8 cellular contexts compared by ENCODE assay signal in genomic region chr19:53193534-53194222, GRCh38. TPM values are rescaled to one million over a fixed set of nuclear protein-coding genes. Genes with fewer than 3 reads are reported as not detected.
DNase-seq lines count a peak whose midpoint lies in the region; ATAC-seq, FAIRE-seq and TF ChIP-seq lines count a peak whose summit lies in the region.

No MANE protein-coding gene starts in this region.

- H3K9ac ChIP-seq in skeletal muscle tissue (ENCODE audit: low read depth in 1 of 3, low read length in 3 of 3) = no peak overlapping the region
- H3K9ac ChIP-seq in HepG2 (ENCODE audit: insufficient read depth, low read depth, low read length) = no peak overlapping the region

- POLR2A ChIA-PET in HepG2 (lab: Yijun Ruan, JAX) = no interaction called here

- TF ChIP-seq RAD21 in HepG2 (CRISPR knock-in tag; IDR thresholded peaks at IDR 0.05) = no peak

- H3K4me3 ChIP-seq in WERI-Rb-1 (ENCODE audit: low read depth, low read length) (peak overlapping the region; percentile 98), gastroesophageal sphincter (peak overlapping the region; percentile 44 to 83), skeletal muscle tissue (ENCODE audit: low read length in 3 of 3) (peak overlapping the region; percentile 54 to 89 (median 77)), HepG2 (replicated peaks in 1 of 3; ENCODE audit: insufficient read depth in 1 of 3, low read depth in 2 of 3, low read length in 3 of 3) (no peak overlapping the region)

- no peaks in the 10 kb centered on the region for H3K27me3 ChIP-seq in WERI-Rb-1 (ENCODE audit: insufficient read depth, low read depth, severe bottlenecking)
- no peaks in the 10 kb centered on the region for H3K27me3 ChIP-seq in gastroesophageal sphincter
- no peaks in the 10 kb centered on the region for H3K27me3 ChIP-seq in skeletal muscle tissue (ENCODE audit: control insufficient read depth in 3 of 3, insufficient read depth in 3 of 3, low read length in 3 of 3)
- no peaks in the 10 kb centered on the region; a peak in 1 of 5 replicates for H3K27me3 ChIP-seq in HepG2 (ENCODE audit: control insufficient read depth in 1 of 2, insufficient read depth in 2 of 2, low read length in 2 of 2)

- ATAC-seq in gastroesophageal sphincter (no peak), GM21576 (IDR thresholded peaks at IDR 0.05; ENCODE audit: unreplicated experiment) (no peak), HepG2 (no peak)

- DNase-seq in GM19239 (ENCODE audit: insufficient read length, low spot score) = no peak
- peak; percentile 23 for DNase-seq in WERI-Rb-1
- no peak for DNase-seq in SHP77 (lab: John Stamatoyannopoulos, UW)
- DNase-seq in RPMI8226 = no peak
- no peak for DNase-seq in HepG2 (ENCODE audit: low spot score)

- no peak for TF ChIP-seq EP300 in gastroesophageal sphincter (IDR thresholded peaks at IDR 0.05)
- no peak for TF ChIP-seq EP300 in HepG2 (IDR thresholded peaks at IDR 0.05; ENCODE audit: low read depth in 2 of 2, low read length in 2 of 2)
- TF ChIP-seq EP300 in HepG2 (CRISPR knock-in tag; IDR thresholded peaks at IDR 0.05; ENCODE audit: borderline replicate concordance) = no peak

- no peak overlapping the region for H3K4me2 ChIP-seq in HepG2 (ENCODE audit: low read depth, low read length)

- no peaks in the 10 kb centered on the region for H3K79me2 ChIP-seq in HepG2 (ENCODE audit: insufficient read depth, low read length)

- peak; percentile 59 for FAIRE-seq in GM19239 (lab: Jason Lieb, UNC)
- FAIRE-seq in HepG2 (lab: Jason Lieb, UNC) = no peak

- no peaks in the 10 kb centered on the region for H4K20me1 ChIP-seq in HepG2 (ENCODE audit: insufficient read depth, low read length)

- peaks cover 0 to 47% (median 4%) of the 10 kb centered on the region in 3 donors for H3K4me1 ChIP-seq in gastroesophageal sphincter
- peaks cover 2 to 7% (median 3%) of the 10 kb centered on the region in 3 donors for H3K4me1 ChIP-seq in skeletal muscle tissue (ENCODE audit: control insufficient read depth in 3 of 3, insufficient read depth in 3 of 3, low read length in 3 of 3)
- H3K4me1 ChIP-seq in HepG2 (ENCODE audit: insufficient read depth, low read length) = no peaks in the 10 kb centered on the region

- TF ChIP-seq POLR2A in gastroesophageal sphincter (IDR thresholded peaks at IDR 0.05) (no peak), HepG2 (IDR thresholded peaks at IDR 0.05; ENCODE audit: insufficient read depth in 1 of 2, low read depth in 2 of 2, low read length in 2 of 2) (no peak)

- CTCF ChIA-PET in HepG2 (lab: Yijun Ruan, JAX; ENCODE audit: low intra/inter-chr PET ratio, low total read pairs) = no interaction called here

- H3K27ac ChIP-seq in WERI-Rb-1 (peak overlapping the region; percentile 26; the same call in 1 of the 2 replicates), gastroesophageal sphincter (peak overlapping the region in 3 of 4 donors; percentile 40 to 86 (median 84)), skeletal muscle tissue (ENCODE audit: low read depth, low read length) (no peak overlapping the region), HepG2 (ENCODE audit: extremely low read length, insufficient read depth, low read length) (no peak overlapping the region)

- H3K36me3 ChIP-seq in WERI-Rb-1 (peaks cover 5% of the 10 kb centered on the region), gastroesophageal sphincter (peaks cover 0 to 16% of the 10 kb centered on the region in 2 donors), skeletal muscle tissue (ENCODE audit: control insufficient read depth in 3 of 3, insufficient read depth in 3 of 3, low read length in 3 of 3) (peaks cover 0 to 3% (median 2%) of the 10 kb centered on the region in 3 donors), HepG2 (replicated peaks in 1 of 2; ENCODE audit: control insufficient read depth in 1 of 2, insufficient read depth in 2 of 2, low read length in 2 of 2) (no peaks in the 10 kb centered on the region)

- TF ChIP-seq CTCF in WERI-Rb-1 (IDR thresholded peaks at IDR 0.05; ENCODE audit: low read depth, low read length) (no peak), gastroesophageal sphincter (IDR thresholded peaks at IDR 0.05) (no peak), HepG2 (CRISPR knock-in tag; IDR thresholded peaks at IDR 0.05) (no peak)

- in situ Hi-C loops in HepG2 (cut with HindIII; ENCODE audit: extremely low pct_ligation_motif_present, low pct_unique_long_range_greater_than_20kb) = loop anchor here (25.0 kb wide), 1 partner anchor 544 kb away; no protein-coding TSS in a partner anchor

- intact Hi-C loops in HepG2 (cut with micrococcal nuclease; ENCODE audit: unreplicated experiment) = no loop called here

- 52 to 54% methylated on average over 10 to 12 of the region's 12 CpGs for WGBS in gastroesophageal sphincter (ENCODE audit: low coverage in 1 of 2), 2 donors
- WGBS in HepG2 (ENCODE audit: low lambda C conversion rate) = 60% methylated on average over 12 of the region's 12 CpGs

- H2AFZ ChIP-seq in HepG2 (ENCODE audit: low read length) = no peak overlapping the region

- BruUV-seq in HepG2 (replicated peaks; lab: Mats Ljungman, UMichigan) = no TSS peak

- H3K9me3 ChIP-seq in WERI-Rb-1 (ENCODE audit: severe bottlenecking) (peaks cover 2% of the 10 kb centered on the region), gastroesophageal sphincter (peaks cover 0 to 10% (median 0%) of the 10 kb centered on the region in 3 donors), skeletal muscle tissue (ENCODE audit: control insufficient read depth in 3 of 3, low read length in 3 of 3) (peaks cover 0 to 4% (median 3%) of the 10 kb centered on the region in 3 donors), HepG2 (ENCODE audit: low read length) (peaks cover 34% of the 10 kb centered on the region)

TF ChIP-seq in HepG2, 621 proteins besides CTCF, POLR2A, EP300 and RAD21 (continues in another document):
- no peak for TF ChIP-seq ZNF292 (CRISPR knock-in tag; IDR thresholded peaks at IDR 0.05; ENCODE audit: borderline replicate concordance, low read depth)

RNA-seq across cellular contexts. Expression of gene ZNF665, which starts 0.5 kb away (rescaled TPM):
- 10 to 100 TPM in 1 of 4 donors, 1 to 10 TPM in 3; 2.1 to 32.1 (median 4.1) TPM for total RNA-seq in gastroesophageal sphincter
- 2.1 TPM for total RNA-seq in skeletal muscle tissue
- total RNA-seq in HepG2 (2016; rRNA removed; fragmentation: Illumina TruSeq; extraction: Trizol) = 0.32 and 0.49 TPM in 2 replicates
- total RNA-seq in HepG2 (2016; cell fraction: cytosol; rRNA removed; fragmentation: Illumina TruSeq; extraction: Trizol; ENCODE audit: low read depth) = 0.53 TPM in 1 of 2 replicates, not detected in the other
- total RNA-seq in HepG2 (2016; cell fraction: insoluble cytoplasmic fraction; rRNA removed; fragmentation: Illumina TruSeq; extraction: Trizol) = 0.07 and 0.22 TPM in 2 replicates
- 0.43 TPM in 1 of 2 replicates, not detected in the other for total RNA-seq in HepG2 (2016; cell fraction: membrane; rRNA removed; fragmentation: Illumina TruSeq; extraction: Trizol)
- total RNA-seq in HepG2 (2016; cell fraction: nucleus; rRNA removed; fragmentation: Illumina TruSeq; extraction: Trizol) = 0.38 TPM in 1 of 2 replicates, not detected in the other
- 0.30 and 0.45 TPM in 2 replicates for polyA plus RNA-seq in HepG2 (2011; rRNA removed)
- polyA plus RNA-seq in HepG2 (2011; cell fraction: cytosol; rRNA removed) = 0.15 and 0.29 TPM in 2 replicates
- polyA plus RNA-seq in HepG2 (2011; cell fraction: nucleus; rRNA removed) = not detected in 2 replicates
- 0.54 TPM in 1 of 2 replicates, not detected in the other for polyA plus RNA-seq in HepG2 (2012)
- 0.32 TPM in 1 of 2 replicates, not detected in the other for polyA plus RNA-seq in HepG2 (2016; cell fraction: cytosol; fragmentation: Illumina TruSeq; extraction: Trizol; ENCODE audit: low read depth)
- polyA plus RNA-seq in HepG2 (2016; cell fraction: insoluble cytoplasmic fraction; fragmentation: Illumina TruSeq; extraction: Trizol; ENCODE audit: low read depth) = not detected in 2 replicates
- polyA plus RNA-seq in HepG2 (2016; cell fraction: membrane; fragmentation: Illumina TruSeq; extraction: Trizol; ENCODE audit: low read depth) = not detected in 2 replicates
- polyA plus RNA-seq in HepG2 (2016; cell fraction: nucleus; fragmentation: Illumina TruSeq; extraction: Trizol; ENCODE audit: insufficient read depth, low read depth) = not detected in 2 replicates
- 0.21 TPM in 1 of 2 replicates, not detected in the other for polyA minus RNA-seq in HepG2 (2011; rRNA and poly(A)+ RNA removed; ENCODE audit: low replicate concordance)
- polyA minus RNA-seq in HepG2 (2011; cell fraction: cytosol; rRNA and poly(A)+ RNA removed) = not detected in 2 replicates
- polyA minus RNA-seq in HepG2 (2011; cell fraction: nucleus; rRNA and poly(A)+ RNA removed) = 0.13 TPM in 1 of 2 replicates, not detected in the other

RNA-seq across cellular contexts. Expression of gene ZNF347, which starts 34.8 kb away (rescaled TPM):
- 10 to 100 TPM in 1 of 4 donors, 1 to 10 TPM in 3; 8.5 to 14.2 (median 8.8) TPM for total RNA-seq in gastroesophageal sphincter
- 6.8 TPM for total RNA-seq in skeletal muscle tissue
- 5.3 and 6.2 TPM in 2 replicates for total RNA-seq in HepG2 (2016; rRNA removed; fragmentation: Illumina TruSeq; extraction: Trizol)
- total RNA-seq in HepG2 (2016; cell fraction: cytosol; rRNA removed; fragmentation: Illumina TruSeq; extraction: Trizol; ENCODE audit: low read depth) = 0.91 and 1.1 TPM in 2 replicates
- total RNA-seq in HepG2 (2016; cell fraction: insoluble cytoplasmic fraction; rRNA removed; fragmentation: Illumina TruSeq; extraction: Trizol) = 4.0 and 5.0 TPM in 2 replicates
- 1.2 and 1.6 TPM in 2 replicates for total RNA-seq in HepG2 (2016; cell fraction: membrane; rRNA removed; fragmentation: Illumina TruSeq; extraction: Trizol)
- 4.6 and 4.9 TPM in 2 replicates for total RNA-seq in HepG2 (2016; cell fraction: nucleus; rRNA removed; fragmentation: Illumina TruSeq; extraction: Trizol)
- polyA plus RNA-seq in HepG2 (2011; rRNA removed) = 1.1 TPM in 2 replicates
- 0.36 and 0.78 TPM in 2 replicates for polyA plus RNA-seq in HepG2 (2011; cell fraction: cytosol; rRNA removed)
- polyA plus RNA-seq in HepG2 (2011; cell fraction: nucleus; rRNA removed) = 0.63 and 1.4 TPM in 2 replicates
- polyA plus RNA-seq in HepG2 (2012) = 1.3 and 1.9 TPM in 2 replicates
- 0.23 and 0.25 TPM in 2 replicates for polyA plus RNA-seq in HepG2 (2016; cell fraction: cytosol; fragmentation: Illumina TruSeq; extraction: Trizol; ENCODE audit: low read depth)
- polyA plus RNA-seq in HepG2 (2016; cell fraction: insoluble cytoplasmic fraction; fragmentation: Illumina TruSeq; extraction: Trizol; ENCODE audit: low read depth) = 2.3 and 2.6 TPM in 2 replicates
- 0.31 and 0.59 TPM in 2 replicates for polyA plus RNA-seq in HepG2 (2016; cell fraction: membrane; fragmentation: Illumina TruSeq; extraction: Trizol; ENCODE audit: low read depth)
- 4.6 and 5.5 TPM in 2 replicates for polyA plus RNA-seq in HepG2 (2016; cell fraction: nucleus; fragmentation: Illumina TruSeq; extraction: Trizol; ENCODE audit: insufficient read depth, low read depth)
- polyA minus RNA-seq in HepG2 (2011; rRNA and poly(A)+ RNA removed; ENCODE audit: low replicate concordance) = 1.1 TPM in 1 of 2 replicates, not detected in the other
- 0.70 and 1.1 TPM in 2 replicates for polyA minus RNA-seq in HepG2 (2011; cell fraction: cytosol; rRNA and poly(A)+ RNA removed)
- 4.5 and 9.7 TPM in 2 replicates for polyA minus RNA-seq in HepG2 (2011; cell fraction: nucleus; rRNA and poly(A)+ RNA removed)

Comparison
In these comparisons a context has a peak if more than half of its experiments do, and no peak if none do; other contexts are left out.
1. H3K27ac ChIP-seq: peak in WERI-Rb-1 (single experiment) and gastroesophageal sphincter (3 of 4); none in skeletal muscle tissue (single experiment) and HepG2 (single experiment).
2. H3K4me3 ChIP-seq: peak in WERI-Rb-1 (single experiment), gastroesophageal sphincter (2 of 2) and skeletal muscle tissue (3 of 3); none in HepG2 (0 of 3).